35 cellular contexts compared by ENCODE assay signal in the genomic region with DNA sequence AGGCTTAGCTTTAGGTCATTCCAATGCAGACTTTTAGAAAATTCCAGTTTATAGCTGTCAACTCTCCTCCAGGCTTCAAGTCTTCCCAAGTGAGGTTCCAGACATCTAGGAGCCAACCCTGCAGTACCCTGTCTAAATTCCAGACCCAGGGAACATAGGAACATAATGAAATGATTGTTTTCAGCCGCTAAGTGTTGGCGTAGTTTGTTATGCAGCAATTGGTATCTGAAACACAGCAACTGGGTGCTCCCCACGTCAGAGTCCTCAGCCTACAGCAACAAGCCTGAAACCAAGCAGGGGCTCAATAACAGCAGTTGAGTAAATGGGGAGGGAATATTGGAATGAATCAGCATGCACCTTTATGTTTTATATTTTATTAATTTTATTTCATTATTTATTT.
"Had no signal": no experiment of that assay in that cellular context is flagged by ENCODE, and none has a peak within 500 bp of the region (broad histone marks: within the 10 kb centered on the region; RNA-seq: fewer than 3 reads in every experiment).

No MANE protein-coding gene starts in this region.

- H3K4me3 Mint-ChIP-seq: activated B cell treated with CpG ODN at 0.5 μM for 24 hours; activated CD4-positive, alpha-beta memory T cell treated with anti-CD3 and anti-CD28 coated beads for 36 hours; activated CD4-positive, alpha-beta T cell treated with anti-CD3 and anti-CD28 coated beads, Interleukin-2, amount 10 ng/mL, durations not matched to agents 24 days and 14 days; activated CD8-positive, alpha-beta T cell treated with anti-CD3 and anti-CD28 coated beads for 36 hours; activated naive CD4-positive, alpha-beta T cell treated with anti-CD3 and anti-CD28 coated beads for 36 hours; activated naive CD8-positive, alpha-beta T cell treated with anti-CD3 and anti-CD28 coated beads for 36 hours; activated T-cell treated with anti-CD3 and anti-CD28 coated beads, Interleukin-2, amount 50 U/mL, for 4 hours; activated T-cell treated with anti-CD3 and anti-CD28 coated beads, Interleukin-2, amount 50 U/mL, for 72 hours; activated T-helper 1 cell treated with anti-CD3 and anti-CD28 coated beads, Interleukin-12 subunit alpha, Interleukin-12 subunit beta, Interleukin-2, Interleukin-4 antibody, amounts not matched to agents 30 ng/mL and 10 ng/mL and 1 ng/mL, durations not matched to agents 14 hours and 24 hours and 36 hours; activated T-helper 17 cell treated with anti-CD3 and anti-CD28 coated beads, Interleukin-2, amount 50 U/mL, for 72 hours; T-helper 1 cell treated with Interleukin-12 subunit alpha and Interleukin-12 subunit beta and Interleukin-4 antibody, amounts not matched to agents 30 μg/mL and 1 μg/mL, for 36 hours; T-helper 2 cell treated with Interferon-gamma antibody and Interleukin-4, amounts not matched to agents 5 μg/mL and 100 μg/mL, for 36 hours had no signal

- H3K27ac ChIP-seq: adrenal gland, body of pancreas, brain microvascular endothelial cell, breast epithelium, WERI-Rb-1 had no signal

- ATAC-seq: activated CD8-positive, alpha-beta T cell treated with anti-CD3 and anti-CD28 coated beads for 36 hours; activated naive CD4-positive, alpha-beta T cell treated with anti-CD3 and anti-CD28 coated beads, Interleukin-2, amount 50 U/mL, for 72 hours; activated T-cell treated with anti-CD3 and anti-CD28 coated beads, Interleukin-2, amount 50 U/mL, for 4 hours; activated T-cell treated with anti-CD3 and anti-CD28 coated beads, Interleukin-2, amount 50 U/mL, for 72 hours; activated T-helper 17 cell treated with anti-CD3 and anti-CD28 coated beads, Interleukin-2, amount 50 U/mL, for 72 hours; body of pancreas had no signal

- H3K27me3 ChIP-seq: body of pancreas, brain microvascular endothelial cell, breast epithelium had no signal

- H3K4me1 Mint-ChIP-seq: activated B cell treated with CpG ODN at 0.5 μM for 24 hours; activated CD4-positive, alpha-beta T cell treated with anti-CD3 and anti-CD28 coated beads, Interleukin-2, amount 10 ng/mL, durations not matched to agents 24 days and 14 days; activated naive CD8-positive, alpha-beta T cell treated with anti-CD3 and anti-CD28 coated beads for 36 hours; activated T-helper 17 cell treated with anti-CD3 and anti-CD28 coated beads, Interleukin-2, amount 50 U/mL, for 72 hours had no signal

- H3K4me3 ChIP-seq: adrenal gland, body of pancreas, breast epithelium had no signal

- H3K36me3 ChIP-seq: adrenal gland, brain microvascular endothelial cell, breast epithelium, WERI-Rb-1 had no signal

- H3K27ac Mint-ChIP-seq: activated B cell treated with CpG ODN at 0.5 μM for 24 hours; activated CD4-positive, alpha-beta memory T cell treated with anti-CD3 and anti-CD28 coated beads for 36 hours; activated CD4-positive, alpha-beta T cell treated with anti-CD3 and anti-CD28 coated beads, Interleukin-2, amount 10 ng/mL, durations not matched to agents 24 days and 14 days; activated CD8-positive, alpha-beta T cell treated with anti-CD3 and anti-CD28 coated beads for 36 hours; activated naive CD4-positive, alpha-beta T cell treated with anti-CD3 and anti-CD28 coated beads for 36 hours; activated naive CD4-positive, alpha-beta T cell treated with anti-CD3 and anti-CD28 coated beads, Interleukin-2, amount 50 U/mL, for 72 hours; activated naive CD8-positive, alpha-beta T cell treated with anti-CD3 and anti-CD28 coated beads for 36 hours; activated T-cell treated with anti-CD3 and anti-CD28 coated beads, Interleukin-2, amount 50 U/mL, for 72 hours; activated T-helper 1 cell treated with anti-CD3 and anti-CD28 coated beads, Interleukin-12 subunit alpha, Interleukin-12 subunit beta, Interleukin-2, Interleukin-4 antibody, amounts not matched to agents 30 ng/mL and 10 ng/mL and 1 ng/mL, durations not matched to agents 14 hours and 24 hours and 36 hours; activated T-helper 17 cell treated with anti-CD3 and anti-CD28 coated beads, Interleukin-2, amount 50 U/mL, for 72 hours; T-helper 1 cell treated with Interleukin-12 subunit alpha and Interleukin-12 subunit beta and Interleukin-4 antibody, amounts not matched to agents 30 μg/mL and 1 μg/mL, for 36 hours; T-helper 2 cell treated with Interferon-gamma antibody and Interleukin-4, amounts not matched to agents 5 μg/mL and 100 μg/mL, for 36 hours had no signal

- H3K9me3 Mint-ChIP-seq: activated B cell treated with CpG ODN at 0.5 μM for 24 hours; activated CD4-positive, alpha-beta memory T cell treated with anti-CD3 and anti-CD28 coated beads for 36 hours; activated CD4-positive, alpha-beta T cell treated with anti-CD3 and anti-CD28 coated beads, Interleukin-2, amount 10 ng/mL, durations not matched to agents 24 days and 14 days; activated CD8-positive, alpha-beta T cell treated with anti-CD3 and anti-CD28 coated beads for 36 hours; activated naive CD4-positive, alpha-beta T cell treated with anti-CD3 and anti-CD28 coated beads for 36 hours; activated naive CD4-positive, alpha-beta T cell treated with anti-CD3 and anti-CD28 coated beads, Interleukin-2, amount 50 U/mL, for 72 hours; activated naive CD8-positive, alpha-beta T cell treated with anti-CD3 and anti-CD28 coated beads for 36 hours; activated T-cell treated with anti-CD3 and anti-CD28 coated beads, Interleukin-2, amount 50 U/mL, for 4 hours; activated T-cell treated with anti-CD3 and anti-CD28 coated beads, Interleukin-2, amount 50 U/mL, for 72 hours; activated T-helper 1 cell treated with anti-CD3 and anti-CD28 coated beads, Interleukin-12 subunit alpha, Interleukin-12 subunit beta, Interleukin-2, Interleukin-4 antibody, amounts not matched to agents 30 ng/mL and 10 ng/mL and 1 ng/mL, durations not matched to agents 14 hours and 24 hours and 36 hours; activated T-helper 17 cell treated with anti-CD3 and anti-CD28 coated beads, Interleukin-2, amount 50 U/mL, for 72 hours; T-helper 1 cell treated with Interleukin-12 subunit alpha and Interleukin-12 subunit beta and Interleukin-4 antibody, amounts not matched to agents 30 μg/mL and 1 μg/mL, for 36 hours; T-helper 2 cell treated with Interferon-gamma antibody and Interleukin-4, amounts not matched to agents 5 μg/mL and 100 μg/mL, for 36 hours had no signal

- H3K36me3 Mint-ChIP-seq: activated CD4-positive, alpha-beta memory T cell treated with anti-CD3 and anti-CD28 coated beads for 36 hours; activated naive CD4-positive, alpha-beta T cell treated with anti-CD3 and anti-CD28 coated beads, Interleukin-2, amount 50 U/mL, for 72 hours; activated naive CD8-positive, alpha-beta T cell treated with anti-CD3 and anti-CD28 coated beads for 36 hours had no signal

- H3K4me1 ChIP-seq: adrenal gland, body of pancreas, breast epithelium had no signal

- H3K27me3 Mint-ChIP-seq: activated CD4-positive, alpha-beta T cell treated with anti-CD3 and anti-CD28 coated beads, Interleukin-2, amount 10 ng/mL, durations not matched to agents 24 days and 14 days had no signal

- H3K9me3 ChIP-seq: adrenal gland, body of pancreas, breast epithelium had no signal

- DNase-seq: activated B cell treated with CpG ODN at 0.5 μM for 24 hours; activated CD4-positive, alpha-beta memory T cell treated with anti-CD3 and anti-CD28 coated beads for 36 hours; activated CD4-positive, alpha-beta T cell treated with anti-CD3 and anti-CD28 coated beads for 4 hours; activated CD4-positive, alpha-beta T cell treated with anti-CD3 and anti-CD28 coated beads, Interleukin-2, amount 10 ng/mL, durations not matched to agents 24 days and 14 days; activated CD4-positive, alpha-beta T cell treated with anti-CD3 and anti-CD28 coated beads, Interleukin-2, amount 50 U/mL, for 1 hour; activated CD4-positive, alpha-beta T cell treated with anti-CD3 and anti-CD28 coated beads, Interleukin-2, amount 50 U/mL, for 4 hours; activated CD4-positive, CD25-positive, alpha-beta regulatory T cell treated with anti-CD3 and anti-CD28 coated beads, Interleukin-2, amount 50 U/mL, for 72 hours; activated CD8-positive, alpha-beta memory T cell treated with anti-CD3 and anti-CD28 coated beads, Interleukin-2, amount 50 U/mL, for 4 hours; activated CD8-positive, alpha-beta T cell treated with anti-CD3 and anti-CD28 coated beads for 36 hours; activated effector memory CD4-positive, alpha-beta T cell treated with anti-CD3 and anti-CD28 coated beads, Interleukin-2, amount 50 U/mL, for 16 hours; activated gamma-delta T cell treated with Interleukin-2 at 50 U/mL for 16 hours; activated naive CD4-positive, alpha-beta T cell; activated naive CD4-positive, alpha-beta T cell treated with anti-CD3 and anti-CD28 coated beads for 36 hours; activated naive CD4-positive, alpha-beta T cell treated with anti-CD3 and anti-CD28 coated beads, Interleukin-2, amount 50 U/mL, for 16 hours; activated naive CD8-positive, alpha-beta T cell treated with anti-CD3 and anti-CD28 coated beads for 36 hours; activated T-cell treated with anti-CD3 and anti-CD28 coated beads for 4 hours; activated T-cell treated with anti-CD3 and anti-CD28 coated beads, Interleukin-2, amount 50 U/mL, for 1 hour; activated T-cell treated with anti-CD3 and anti-CD28 coated beads, Interleukin-2, amount 50 U/mL, for 4 hours; activated T-cell treated with anti-CD3 and anti-CD28 coated beads, Interleukin-2, amount 50 U/mL, for 72 hours; adrenal gland; amniotic stem cell; aorta; body of pancreas; brain microvascular endothelial cell; central memory CD4-positive, alpha-beta T cell; T-helper 1 cell; T-helper 2 cell; T-helper 9 cell; WERI-Rb-1 had no signal
